In genomic region chr2:46422717-46423394, GRCh38 we compare ENCODE assay signal across 1 cellular context.
TF ChIP-seq lines count a peak whose summit lies in the region.

No MANE protein-coding gene starts in this region.

TF ChIP-seq in K562, 482 proteins besides CTCF, POLR2A, EP300 and RAD21 (continued from another document):
- TF ChIP-seq CEBPG (CRISPR knock-in tag; IDR thresholded peaks at IDR 0.05): no peak
- 0 out of 4 replicates have a peak, but pooled peaks of 1 of the 2 experiments have one; percentile 26 for TF ChIP-seq CEBPG (tag; conservative IDR thresholded peaks at IDR 0.05 in 1 of 2, IDR thresholded peaks at IDR 0.05 in 1 of 2)
- no peak for TF ChIP-seq FOXA1 (IDR thresholded peaks at IDR 0.05; ENCODE audit: borderline replicate concordance)
- TF ChIP-seq CC2D1A (IDR thresholded peaks at IDR 0.05): no peak
- TF ChIP-seq XRCC5 (IDR thresholded peaks at IDR 0.05; ENCODE audit: low read depth, low read length): no peak
- TF ChIP-seq FIP1L1 (IDR thresholded peaks at IDR 0.05; ENCODE audit: low read depth, low read length, poor library complexity, severe bottlenecking): no peak
- TF ChIP-seq ZBTB8A (IDR thresholded peaks at IDR 0.05; ENCODE audit: partially characterized antibody): no peak
- no peak for TF ChIP-seq PHB2 (IDR thresholded peaks at IDR 0.05; ENCODE audit: low read depth)
- TF ChIP-seq MAFF (IDR thresholded peaks at IDR 0.05; ENCODE audit: low read length): no peak
- TF ChIP-seq ILK (tag; IDR thresholded peaks at IDR 0.05; ENCODE audit: borderline replicate concordance, low read depth): no peak
- no peak for TF ChIP-seq ETS2 (tag; IDR thresholded peaks at IDR 0.05; ENCODE audit: borderline replicate concordance, poor library complexity, severe bottlenecking)
- no peak for TF ChIP-seq PBX2 (CRISPR knock-in tag; IDR thresholded peaks at IDR 0.05; ENCODE audit: low read depth)
- TF ChIP-seq PBX2 (tag; conservative IDR thresholded peaks at IDR 0.05; ENCODE audit: low read depth): peak; percentile 47
TF ChIP-seq in K562: peak in this region for 5.
